Comparison of ENCODE assay signal across 1 cellular context in genomic region chr20:39268566-39268965, GRCh38.
TF ChIP-seq lines count a peak whose summit lies in the region.

No MANE protein-coding gene starts in this region.

TF ChIP-seq in endothelial cell of umbilical vein, 7 proteins besides CTCF, POLR2A, EP300 and RAD21:
- TF ChIP-seq MYC (IDR thresholded peaks at IDR 0.05; ENCODE audit: low read depth, low read length), result no peak
- no peak for TF ChIP-seq FOS (IDR thresholded peaks at IDR 0.05; ENCODE audit: borderline replicate concordance, insufficient read depth, low read length)
- TF ChIP-seq MAX (IDR thresholded peaks at IDR 0.05; ENCODE audit: insufficient read depth, insufficient read length), result no peak
- no peak for TF ChIP-seq POLR2AphosphoS5 (IDR thresholded peaks at IDR 0.05; ENCODE audit: insufficient read depth, low read depth, low read length)
- TF ChIP-seq GATA2 (IDR thresholded peaks at IDR 0.05; ENCODE audit: insufficient read depth, insufficient read length, low read depth, low read length), result no peak
- TF ChIP-seq EZH2 (IDR thresholded peaks at IDR 0.05; ENCODE audit: borderline replicate concordance, low read depth, low read length, severe bottlenecking), result no peak
- TF ChIP-seq JUN (IDR thresholded peaks at IDR 0.05; ENCODE audit: borderline replicate concordance, insufficient read depth, insufficient read length, low read depth), result no peak
